ENCODE assay signal across 8 cellular contexts in the genomic region with DNA sequence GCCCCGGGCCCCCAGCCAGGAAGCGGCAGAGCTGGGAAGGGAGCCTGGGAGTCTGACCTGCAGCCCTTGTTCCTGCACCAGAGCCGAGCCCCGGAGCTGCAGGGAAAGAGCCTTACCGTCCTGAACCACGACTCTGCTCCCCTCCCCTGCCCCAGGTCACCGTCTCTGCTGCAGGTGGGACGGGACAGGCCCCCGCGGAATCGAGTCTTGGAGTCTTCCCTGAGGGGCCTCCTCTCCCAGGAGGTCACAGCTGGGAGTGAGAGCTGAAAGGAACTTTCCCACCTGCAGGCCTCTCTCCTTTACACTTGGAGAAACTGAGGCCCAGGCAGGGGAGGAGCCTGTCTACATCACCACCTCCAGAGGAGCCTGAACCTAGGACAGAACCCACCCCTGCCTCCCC. TPM values are rescaled to one million over a fixed set of nuclear protein-coding genes. Genes with fewer than 3 reads are reported as not detected.
"Had no signal": no experiment of that assay in that cellular context is flagged by ENCODE, and none has a peak within 500 bp of the region (broad histone marks: within the 10 kb centered on the region; RNA-seq: fewer than 3 reads in every experiment).

No MANE protein-coding gene starts in this region.

RNA-seq across cellular contexts. Expression of gene LILRB2, which starts 3.8 kb away (rescaled TPM):
- total RNA-seq: chondrocyte, dermis microvascular lymphatic vessel endothelial cell, endodermal cell, glomerular endothelial cell, mammary epithelial cell, mesothelial cell of epicardium, myocyte had no signal
- polyA plus RNA-seq: mammary epithelial cell had no signal

RNA-seq across cellular contexts. Expression of gene LILRB5, which starts 20.0 kb away (rescaled TPM):
- total RNA-seq: chondrocyte, dermis microvascular lymphatic vessel endothelial cell, endodermal cell, glomerular endothelial cell, mammary epithelial cell, mesothelial cell of epicardium, myocyte had no signal
- polyA plus RNA-seq: mammary epithelial cell had no signal

RNA-seq across cellular contexts. Expression of gene LILRA6, which starts 34.5 kb away (rescaled TPM):
- total RNA-seq: chondrocyte, dermis microvascular lymphatic vessel endothelial cell, endodermal cell, esophagus mucosa, glomerular endothelial cell, mammary epithelial cell, mesothelial cell of epicardium, myocyte had no signal
- polyA plus RNA-seq: mammary epithelial cell had no signal

RNA-seq across cellular contexts. Expression of gene LILRA5, which starts 35.9 kb away (rescaled TPM):
- total RNA-seq: chondrocyte, dermis microvascular lymphatic vessel endothelial cell, endodermal cell, glomerular endothelial cell, mammary epithelial cell, mesothelial cell of epicardium, myocyte had no signal
- polyA plus RNA-seq: mammary epithelial cell had no signal

RNA-seq across cellular contexts. Expression of gene LILRB3, which starts 54.3 kb away (rescaled TPM):
- total RNA-seq: chondrocyte, dermis microvascular lymphatic vessel endothelial cell, endodermal cell, glomerular endothelial cell, mammary epithelial cell, mesothelial cell of epicardium, myocyte had no signal
- polyA plus RNA-seq: mammary epithelial cell had no signal
